ENCODE assay signal across 8 cellular contexts in genomic region chr2:10302479-10303173, GRCh38. TPM values are rescaled to one million over a fixed set of nuclear protein-coding genes. Genes with fewer than 3 reads are reported as not detected.
DNase-seq lines count a peak whose midpoint lies in the region; ATAC-seq and TF ChIP-seq lines count a peak whose summit lies in the region.

HPCAL1 (plus strand) TSS chr2:10302904; CDS start chr2:10419758, 116,854 bp downstream.

- H3K27me3 Mint-ChIP-seq in glutamatergic neuron (ENCODE audit: unreplicated experiment) (peaks cover 13% of the 10 kb centered on the region), osteocyte (ENCODE audit: unreplicated experiment) (no peaks in the 10 kb centered on the region)

- TF ChIP-seq CTCF in LNCaP clone FGC (IDR thresholded peaks at IDR 0.05; ENCODE audit: control insufficient read depth, extremely low read depth, insufficient read depth) (peak; percentile 31; the same call in 1 of the 2 replicates), glutamatergic neuron (IDR thresholded peaks at IDR 0.05; ENCODE audit: partially characterized antibody, unreplicated experiment) (peak; percentile 87), osteocyte (IDR thresholded peaks at IDR 0.05) (peak; percentile 72)

- ATAC-seq in SK-N-SH treated with all-trans-retinoic acid at 6 μM for 48 hours: peak; percentile 79
- ATAC-seq in activated naive CD4-positive, alpha-beta T cell treated with anti-CD3 and anti-CD28 coated beads, Interleukin-2, amount 50 U/mL, for 72 hours: peak; percentile 65 to 82

- WGBS in thymus: under 1% methylated on average over 87 of the region's 87 CpGs

- H3K36me3 ChIP-seq in thymus (ENCODE audit: control insufficient read depth, insufficient read depth): no peaks in the 10 kb centered on the region

- H3K4me3 ChIP-seq in LNCaP clone FGC (ENCODE audit: low read depth, low read length) (peak within 1 kb of the TSS; percentile 71), thymus (ENCODE audit: low read length) (peak within 1 kb of the TSS; percentile 85)

- DNase-seq in GM03348 (ENCODE audit: low spot score) (peak; percentile 98), GOT3 (lab: John Stamatoyannopoulos, UW) (peak; percentile 69), LNCaP clone FGC (ENCODE audit: low read depth) (peak; percentile 38), glutamatergic neuron (peak; percentile 91), osteocyte (ENCODE audit: extremely low spot score, unreplicated experiment) (peak; percentile 94)
- peak; percentile 84 to 86 for DNase-seq in activated naive CD4-positive, alpha-beta T cell treated with anti-CD3 and anti-CD28 coated beads, Interleukin-2, amount 50 U/mL, for 72 hours (ENCODE audit: low spot score in 2 of 2)

- peak within 1 kb of the TSS; percentile 92 for H3K27ac ChIP-seq in thymus (ENCODE audit: low read depth)

- H3K27me3 ChIP-seq in thymus (ENCODE audit: control insufficient read depth, insufficient read depth): no peaks in the 10 kb centered on the region

- H3K4me1 Mint-ChIP-seq in glutamatergic neuron (ENCODE audit: low read depth, unreplicated experiment) (peaks cover 2% of the 10 kb centered on the region), osteocyte (ENCODE audit: unreplicated experiment) (peaks cover 32% of the 10 kb centered on the region)

- H3K4me3 Mint-ChIP-seq in glutamatergic neuron (ENCODE audit: unreplicated experiment) (peak within 1 kb of the TSS; percentile 91), osteocyte (ENCODE audit: unreplicated experiment) (peak within 1 kb of the TSS; percentile 93)

- peaks cover 32% of the 10 kb centered on the region for H3K4me1 ChIP-seq in thymus (ENCODE audit: control insufficient read depth, insufficient read depth, low read length)

- H3K9me3 ChIP-seq in thymus (ENCODE audit: control insufficient read depth): no peaks in the 10 kb centered on the region

- peak within 1 kb of the TSS; percentile 83 to 87 for H3K27ac Mint-ChIP-seq in activated naive CD4-positive, alpha-beta T cell treated with anti-CD3 and anti-CD28 coated beads, Interleukin-2, amount 50 U/mL, for 72 hours
- H3K27ac Mint-ChIP-seq in glutamatergic neuron (ENCODE audit: unreplicated experiment) (peak within 1 kb of the TSS; percentile 62), osteocyte (ENCODE audit: unreplicated experiment) (peak within 1 kb of the TSS; percentile 54)

- peaks cover 4 to 15% of the 10 kb centered on the region in 2 donors for H3K36me3 Mint-ChIP-seq in activated naive CD4-positive, alpha-beta T cell treated with anti-CD3 and anti-CD28 coated beads, Interleukin-2, amount 50 U/mL, for 72 hours
- peaks cover 9% of the 10 kb centered on the region for H3K36me3 Mint-ChIP-seq in glutamatergic neuron (ENCODE audit: unreplicated experiment)
- no peaks in the 10 kb centered on the region for H3K36me3 Mint-ChIP-seq in osteocyte (ENCODE audit: unreplicated experiment)

- peaks cover 0 to 7% of the 10 kb centered on the region in 2 donors for H3K9me3 Mint-ChIP-seq in activated naive CD4-positive, alpha-beta T cell treated with anti-CD3 and anti-CD28 coated beads, Interleukin-2, amount 50 U/mL, for 72 hours
- H3K9me3 Mint-ChIP-seq in glutamatergic neuron (ENCODE audit: unreplicated experiment) (peaks cover 6% of the 10 kb centered on the region), osteocyte (ENCODE audit: unreplicated experiment) (peaks cover 4% of the 10 kb centered on the region)

TF ChIP-seq in SK-N-SH treated with all-trans-retinoic acid at 6 μM for 48 hours, 23 proteins besides CTCF, POLR2A, EP300 and RAD21:
- TF ChIP-seq TOX (CRISPR knock-in tag; IDR thresholded peaks at IDR 0.05; ENCODE audit: borderline replicate concordance) (no peak), TSHZ2 (CRISPR knock-in tag; IDR thresholded peaks at IDR 0.05) (0 out of 2 replicates have a peak, but pooled peaks have one; percentile 36)

RNA-seq across cellular contexts. Expression of gene HPCAL1, which starts in this region (rescaled TPM):
- total RNA-seq in activated naive CD4-positive, alpha-beta T cell treated with anti-CD3 and anti-CD28 coated beads, Interleukin-2, amount 50 U/mL, for 72 hours: 10 to 100 TPM; 46.0 to 96.5 TPM
- total RNA-seq in glutamatergic neuron (ENCODE audit: unreplicated experiment): 13.1 TPM
- 56.8 and 57.8 TPM in 2 replicates for total RNA-seq in osteocyte
- polyA plus RNA-seq in thymus: 47.9 TPM

Comparison
In these comparisons a context has a peak if more than half of its experiments do, and no peak if none do; other contexts are left out.
1. Peak in every context shown above with its lines: DNase-seq, ATAC-seq, H3K4me3 ChIP-seq and H3K27ac ChIP-seq.
2. DNase-seq: peak in every context shown above with its lines; median percentile 98 in GM03348; 94 in osteocyte; 91 in glutamatergic neuron; 85 in activated naive CD4-positive, alpha-beta T cell treated with anti-CD3 and anti-CD28 coated beads, Interleukin-2, amount 50 U/mL, for 72 hours; 69 in GOT3; 38 in LNCaP clone FGC.
3. CTCF ChIP-seq: peak in every context shown above with its lines; median percentile 87 in glutamatergic neuron; 72 in osteocyte; 31 in LNCaP clone FGC.